In genomic region chr12:31985832-31986231, GRCh38 we compare ENCODE assay signal across 20 cellular contexts. TPM values are rescaled to one million over a fixed set of nuclear protein-coding genes. Genes with fewer than 3 reads are reported as not detected.
DNase-seq lines count a peak whose midpoint lies in the region; ATAC-seq, FAIRE-seq and TF ChIP-seq lines count a peak whose summit lies in the region.
"Had no signal": no experiment of that assay in that cellular context is flagged by ENCODE, and none has a peak within 500 bp of the region (broad histone marks: within the 10 kb centered on the region; RNA-seq: fewer than 3 reads in every experiment).

No MANE protein-coding gene starts in this region.

- no peak for DNase-seq in CD4-positive, alpha-beta T cell
- DNase-seq in GM18507 (ENCODE audit: extremely low spot score, insufficient read length, low read depth) (no peak), astrocyte of the hippocampus (ENCODE audit: low read depth, low spot score) (peak; percentile 24), SW480 (ENCODE audit: low spot score) (no peak), kidney glomerular epithelial cell (lab: John Stamatoyannopoulos, UW) (no peak)
- DNase-seq in naive thymus-derived CD8-positive, alpha-beta T cell, result no peak
- DNase-seq: activated CD4-positive, alpha-beta T cell treated with anti-CD3 and anti-CD28 coated beads for 48 hours; central memory CD4-positive, alpha-beta T cell; COR-L47; DMS79 treated with DMSO at 0.1 percent for 48 hours; dorsolateral prefrontal cortex; NCI-H1048; NCI-H1930; NCI-H748 treated with DMSO at 0.1 percent for 48 hours; stimulated activated CD4-positive, alpha-beta T cell treated with anti-CD3 and anti-CD28 coated beads, Interleukin-1b, Interleukin-23, amount 100 ng/mL, for 48 hours had no signal

- intact Hi-C loops in CD4-positive, alpha-beta T cell (cut with DNase I, micrococcal nuclease), result no loop called here

- CTCF ChIA-PET in CD4-positive, alpha-beta T cell (lab: Charles Lee), result interaction anchor here (1.1 kb wide), 1 partner anchor 303 kb away, joined by 3 read pairs; no protein-coding TSS in a partner anchor

- TF ChIP-seq CTCF in CD4-positive, alpha-beta T cell (IDR thresholded peaks at IDR 0.05), result no peak

- H3K4me1 Mint-ChIP-seq in CD4-positive, alpha-beta T cell (ENCODE audit: low read depth), result peaks cover 54% of the 10 kb centered on the region
- peaks cover 15 to 67% (median 46%) of the 10 kb centered on the region in 4 donors for H3K4me1 Mint-ChIP-seq in naive thymus-derived CD8-positive, alpha-beta T cell
- H3K4me1 Mint-ChIP-seq: neural progenitor cell had no signal

- peak overlapping the region; percentile 22 for H3K27ac Mint-ChIP-seq in CD4-positive, alpha-beta T cell
- peak overlapping the region in 8 of 10 donors; percentile 11 to 79 (median 50) for H3K27ac Mint-ChIP-seq in naive thymus-derived CD8-positive, alpha-beta T cell
- H3K27ac Mint-ChIP-seq: neural progenitor cell had no signal

- POLR2A ChIA-PET in CD4-positive, alpha-beta T cell (lab: Charles Lee), result interaction anchor here (0.9 to 1.7 kb wide), 4 partner anchors 10 to 333 kb away, joined by 3 to 7 read pairs (median 4); partner anchors contain the start of gene RESF1
- POLR2A ChIA-PET in naive thymus-derived CD8-positive, alpha-beta T cell (lab: Charles Lee), result interaction anchor here (0.9 to 3.1 kb wide), 4 partner anchors 8 to 187 kb away, joined by 3 to 12 read pairs (median 3); partner anchors contain the start of gene RESF1

- FAIRE-seq in GM18507 (lab: Jason Lieb, UNC), result peak; percentile 29

- H3K27me3 ChIP-seq in CD4-positive, alpha-beta T cell (ENCODE audit: control insufficient read depth, insufficient read depth, low read length), result no peaks in the 10 kb centered on the region
- H3K27me3 ChIP-seq: ascending aorta, dorsolateral prefrontal cortex, neural progenitor cell had no signal

- ATAC-seq in CD4-positive, alpha-beta T cell (ENCODE audit: poor library complexity), result no peak
- ATAC-seq in naive thymus-derived CD8-positive, alpha-beta T cell, result no peak
- ATAC-seq in HG02981 (IDR thresholded peaks at IDR 0.05; ENCODE audit: unreplicated experiment), result no peak
- ATAC-seq: Right ventricle myocardium inferior had no signal

- no peak overlapping the region for H3K4me3 Mint-ChIP-seq in CD4-positive, alpha-beta T cell
- peak overlapping the region in 5 of 10 donors; percentile 7 to 26 (median 16) for H3K4me3 Mint-ChIP-seq in naive thymus-derived CD8-positive, alpha-beta T cell
- H3K4me3 Mint-ChIP-seq: neural progenitor cell had no signal

- no peaks in the 10 kb centered on the region for H3K27me3 Mint-ChIP-seq in CD4-positive, alpha-beta T cell
- H3K27me3 Mint-ChIP-seq in naive thymus-derived CD8-positive, alpha-beta T cell, result no peaks in the 10 kb centered on the region

- H3K27ac ChIP-seq in CD4-positive, alpha-beta T cell (ENCODE audit: low read depth, low read length), result no peak overlapping the region
- H3K27ac ChIP-seq: ascending aorta, dorsolateral prefrontal cortex, neural progenitor cell, prostate gland had no signal

- H3K36me3 Mint-ChIP-seq in CD4-positive, alpha-beta T cell (ENCODE audit: low read depth), result peaks cover 97% of the 10 kb centered on the region
- peaks cover 77 to 97% (median 95%) of the 10 kb centered on the region in 3 donors for H3K36me3 Mint-ChIP-seq in naive thymus-derived CD8-positive, alpha-beta T cell

- peaks cover 69% of the 10 kb centered on the region for H3K9me3 ChIP-seq in CD4-positive, alpha-beta T cell (ENCODE audit: control insufficient read depth, low read length)
- H3K9me3 ChIP-seq: prostate gland had no signal

- peaks cover 29% of the 10 kb centered on the region for H3K9me3 Mint-ChIP-seq in CD4-positive, alpha-beta T cell
- H3K9me3 Mint-ChIP-seq in naive thymus-derived CD8-positive, alpha-beta T cell, result peaks cover 21 to 97% (median 48%) of the 10 kb centered on the region in 9 donors

RNA-seq across cellular contexts. Expression of gene RESF1, which starts 26.6 kb away (rescaled TPM):
- 100 to 1,000 TPM; 113 to 124 TPM for total RNA-seq in CD4-positive, alpha-beta T cell
- total RNA-seq in naive thymus-derived CD8-positive, alpha-beta T cell, result 100 to 1,000 TPM; 541 to 583 TPM
- polyA plus RNA-seq in naive thymus-derived CD8-positive, alpha-beta T cell, result 100 to 1,000 TPM; 129 to 237 (median 154) TPM

Comparison
In these comparisons a context has a peak if more than half of its experiments do, and no peak if none do; other contexts are left out.
1. RNA of gene RESF1, which starts 26.6 kb away (total RNA-seq): 541 to 583 TPM in naive thymus-derived CD8-positive, alpha-beta T cell; 113 to 124 TPM in CD4-positive, alpha-beta T cell; every median in the first group is over 4 times any median in the second.